10 cellular contexts compared by ENCODE assay signal in genomic region chr10:5945203-5945534, GRCh38. TPM values are rescaled to one million over a fixed set of nuclear protein-coding genes. Genes with fewer than 3 reads are reported as not detected.
DNase-seq lines count a peak whose midpoint lies in the region; ATAC-seq and TF ChIP-seq lines count a peak whose summit lies in the region.
"Had no signal": no experiment of that assay in that cellular context is flagged by ENCODE, and none has a peak within 500 bp of the region (broad histone marks: within the 10 kb centered on the region; RNA-seq: fewer than 3 reads in every experiment).

No MANE protein-coding gene starts in this region.

- ATAC-seq in left cardiac atrium = no peak
- no peak for ATAC-seq in HG02852 (IDR thresholded peaks at IDR 0.05; ENCODE audit: unreplicated experiment)
- ATAC-seq in HG02970 (IDR thresholded peaks at IDR 0.05; ENCODE audit: low FRiP score, unreplicated experiment) = no peak

- no peaks in the 10 kb centered on the region for H3K9me3 Mint-ChIP-seq in activated CD4-positive, alpha-beta memory T cell treated with anti-CD3 and anti-CD28 coated beads for 36 hours

- peak overlapping the region; percentile 50 for H3K4me3 ChIP-seq in left ventricle myocardium inferior
- H3K4me3 ChIP-seq in esophagus (ENCODE audit: low read depth in 1 of 2, low read length in 2 of 2) = no peak overlapping the region
- peak overlapping the region; percentile 51 to 57 for H3K4me3 ChIP-seq in neutrophil (ENCODE audit: low read depth in 1 of 2, low read length in 1 of 2)
- peak overlapping the region; percentile 10 for H3K4me3 ChIP-seq in urinary bladder (ENCODE audit: low read depth, low read length)
- H3K4me3 ChIP-seq: A549 had no signal

- H3K9me3 ChIP-seq in left ventricle myocardium inferior (replicated peaks) (no peaks in the 10 kb centered on the region), esophagus (ENCODE audit: control insufficient read depth in 2 of 2, insufficient read depth in 1 of 2, low read depth in 1 of 2, low read length in 1 of 2) (no peaks in the 10 kb centered on the region), neutrophil (no peaks in the 10 kb centered on the region)
- H3K9me3 ChIP-seq: A549 had no signal

- no peak for DNase-seq in left ventricle myocardium inferior
- no peak for DNase-seq in left cardiac atrium
- no peak for DNase-seq in activated CD4-positive, alpha-beta memory T cell treated with anti-CD3 and anti-CD28 coated beads for 36 hours
- DNase-seq: NCI-H1694 had no signal

- H3K27ac ChIP-seq in left ventricle myocardium inferior (replicated peaks) (peak overlapping the region; percentile 87), esophagus (ENCODE audit: low read depth in 2 of 2, low read length in 1 of 2) (peak overlapping the region; percentile 78 to 83), neutrophil (peak overlapping the region; percentile 65), urinary bladder (ENCODE audit: low read depth) (peak overlapping the region; percentile 92)

- H3K27me3 ChIP-seq in left ventricle myocardium inferior (ENCODE audit: low read depth) (peaks cover 3% of the 10 kb centered on the region), esophagus (ENCODE audit: control insufficient read depth in 1 of 2, insufficient read depth in 2 of 2, low read length in 2 of 2) (no peaks in the 10 kb centered on the region), neutrophil (no peaks in the 10 kb centered on the region)

- H3K4me1 Mint-ChIP-seq in activated CD4-positive, alpha-beta memory T cell treated with anti-CD3 and anti-CD28 coated beads for 36 hours (ENCODE audit: low read depth) = peaks cover 7% of the 10 kb centered on the region

- no peaks in the 10 kb centered on the region for H3K36me3 ChIP-seq in left ventricle myocardium inferior
- peaks cover 0 to 2% of the 10 kb centered on the region in 2 donors for H3K36me3 ChIP-seq in esophagus (ENCODE audit: control insufficient read depth in 2 of 2, insufficient read depth in 2 of 2, low read length in 1 of 2)
- no peaks in the 10 kb centered on the region for H3K36me3 ChIP-seq in neutrophil
- H3K36me3 ChIP-seq in urinary bladder (ENCODE audit: insufficient read depth) = no peaks in the 10 kb centered on the region

- 82 to 85% methylated on average over 10 of the region's 10 CpGs for WGBS in esophagus, 2 donors
- WGBS in urinary bladder = 65% methylated on average over 10 of the region's 10 CpGs

- H3K27ac Mint-ChIP-seq in activated CD4-positive, alpha-beta memory T cell treated with anti-CD3 and anti-CD28 coated beads for 36 hours = no peak overlapping the region

- intact Hi-C loops in left ventricle myocardium inferior (cut with micrococcal nuclease) = no loop called here
- intact Hi-C loops in left cardiac atrium (cut with DNase I) = loop anchor here in 1 of 2 donors (10.0 kb wide), 1 partner anchor 150 kb away; no protein-coding TSS in a partner anchor
- intact Hi-C loops in activated CD4-positive, alpha-beta memory T cell treated with anti-CD3 and anti-CD28 coated beads for 36 hours (cut with micrococcal nuclease) = no loop called here

- CTCF ChIA-PET in activated CD4-positive, alpha-beta memory T cell treated with anti-CD3 and anti-CD28 coated beads for 36 hours (lab: Charles Lee) = no interaction called here

- H3K27me3 Mint-ChIP-seq in activated CD4-positive, alpha-beta memory T cell treated with anti-CD3 and anti-CD28 coated beads for 36 hours = no peaks in the 10 kb centered on the region

- H3K4me3 Mint-ChIP-seq in activated CD4-positive, alpha-beta memory T cell treated with anti-CD3 and anti-CD28 coated beads for 36 hours = no peak overlapping the region

- POLR2A ChIA-PET in activated CD4-positive, alpha-beta memory T cell treated with anti-CD3 and anti-CD28 coated beads for 36 hours (lab: Charles Lee) = no interaction called here

- TF ChIP-seq CTCF in left ventricle myocardium inferior (IDR thresholded peaks at IDR 0.05; ENCODE audit: borderline replicate concordance) = no peak
- TF ChIP-seq CTCF in neutrophil (IDR thresholded peaks at IDR 0.05) = no peak

- no peaks in the 10 kb centered on the region for H3K36me3 Mint-ChIP-seq in activated CD4-positive, alpha-beta memory T cell treated with anti-CD3 and anti-CD28 coated beads for 36 hours

- H3K4me1 ChIP-seq in left ventricle myocardium inferior (peaks cover 68% of the 10 kb centered on the region), esophagus (ENCODE audit: control insufficient read depth in 2 of 2, insufficient read depth in 2 of 2, low read length in 1 of 2) (peaks cover 0 to 11% of the 10 kb centered on the region in 2 donors), neutrophil (ENCODE audit: control insufficient read depth in 1 of 2, insufficient read depth in 1 of 2, low read depth in 1 of 2, low read length in 1 of 2) (peaks cover 17 to 28% of the 10 kb centered on the region in 2 experiments), urinary bladder (ENCODE audit: insufficient read depth) (peaks cover 4% of the 10 kb centered on the region)

RNA-seq across cellular contexts. Expression of gene IL15RA, which starts 32.2 kb away (rescaled TPM):
- total RNA-seq in left ventricle myocardium inferior (6.0 TPM), left cardiac atrium (10 to 100 TPM; 10.9 to 15.7 TPM), urinary bladder (3.5 TPM)
- polyA plus RNA-seq in esophagus (1 to 10 TPM; 2.5 to 6.4 TPM), urinary bladder (50.2 TPM)
- 10 to 100 TPM; 20.1 to 20.2 TPM for total RNA-seq in activated CD4-positive, alpha-beta memory T cell treated with anti-CD3 and anti-CD28 coated beads for 36 hours

RNA-seq across cellular contexts. Expression of gene FBH1, which starts 55.1 kb away (rescaled TPM):
- total RNA-seq in left ventricle myocardium inferior = 75.5 TPM
- total RNA-seq in left cardiac atrium = 10 to 100 TPM; 67.4 to 85.1 TPM
- 10 to 100 TPM; 25.4 to 34.4 TPM for polyA plus RNA-seq in esophagus
- total RNA-seq in urinary bladder = 65.7 TPM
- polyA plus RNA-seq in urinary bladder = 57.4 TPM
- 10 to 100 TPM; 57.8 to 63.4 TPM for total RNA-seq in activated CD4-positive, alpha-beta memory T cell treated with anti-CD3 and anti-CD28 coated beads for 36 hours

RNA-seq across cellular contexts. Expression of gene ANKRD16, which starts 55.5 kb away (rescaled TPM):
- total RNA-seq in left ventricle myocardium inferior = 2.3 TPM
- 1 to 10 TPM; 2.8 to 4.2 TPM for total RNA-seq in left cardiac atrium
- 1 to 10 TPM; 4.3 to 4.7 TPM for polyA plus RNA-seq in esophagus
- 8.8 TPM for total RNA-seq in urinary bladder
- 9.3 TPM for polyA plus RNA-seq in urinary bladder
- total RNA-seq in activated CD4-positive, alpha-beta memory T cell treated with anti-CD3 and anti-CD28 coated beads for 36 hours = 1 to 10 TPM; 5.9 to 6.4 TPM

Comparison
In these comparisons a context has a peak if more than half of its experiments do, and no peak if none do; other contexts are left out.
1. H3K4me3 ChIP-seq: peak in left ventricle myocardium inferior (single experiment), neutrophil (2 of 2) and urinary bladder (single experiment); none in esophagus (0 of 2).
2. Peak in every context shown above with its lines, with median percentiles within 50 percentile points of each other: H3K27ac ChIP-seq.